9 cellular contexts compared by ENCODE assay signal in genomic region chr17:82296511-82297279, GRCh38. TPM values are rescaled to one million over a fixed set of nuclear protein-coding genes. Genes with fewer than 3 reads are reported as not detected.
A peak's percentile ranks its signal among the peaks of the same experiment; 100 is the strongest.
DNase-seq lines count a peak whose midpoint lies in the region; ATAC-seq, FAIRE-seq and TF ChIP-seq lines count a peak whose summit lies in the region.
"Had no signal": no experiment of that assay in that cellular context is flagged by ENCODE, and none has a peak within 500 bp of the region (broad histone marks: within the 10 kb centered on the region; RNA-seq: fewer than 3 reads in every experiment).

No MANE protein-coding gene starts in this region.

- H3K4me1 ChIP-seq in kidney (ENCODE audit: control insufficient read depth in 1 of 2, insufficient read depth in 1 of 2, low read depth in 1 of 2, low read length in 2 of 2) (peaks cover 19 to 26% of the 10 kb centered on the region in 2 donors), thyroid gland (peaks cover 32 to 54% of the 10 kb centered on the region in 2 donors)

- DNase-seq in activated T-cell treated with anti-CD3 and anti-CD28 coated beads, Interleukin-2, amount 50 U/mL, for 1 hour: peak; percentile 21
- no peak for DNase-seq in activated T-cell treated with anti-CD3 and anti-CD28 coated beads, Interleukin-2, amount 50 U/mL, for 48 hours
- DNase-seq in activated T-cell treated with anti-CD3 and anti-CD28 coated beads, Interleukin-2, amount 50 U/mL, for 4 hours: no peak
- no peak for DNase-seq in kidney
- DNase-seq in thyroid gland: no peak
- no peak for DNase-seq in NCI-H2029 (lab: John Stamatoyannopoulos, UW)

- no peaks in the 10 kb centered on the region for H3K9me3 ChIP-seq in kidney (ENCODE audit: control insufficient read depth in 1 of 2, low read length in 2 of 2)
- H3K9me3 ChIP-seq in thyroid gland: no peaks in the 10 kb centered on the region

- TF ChIP-seq CTCF in kidney (IDR thresholded peaks at IDR 0.05; ENCODE audit: borderline replicate concordance, extremely low read depth, insufficient read depth) (no peak), thyroid gland (IDR thresholded peaks at IDR 0.05) (no peak)

- no peak for ATAC-seq in activated T-cell treated with anti-CD3 and anti-CD28 coated beads, Interleukin-2, amount 50 U/mL, for 4 hours
- ATAC-seq in HG03469 (IDR thresholded peaks at IDR 0.05; ENCODE audit: unreplicated experiment): no peak
- no peak for ATAC-seq in GM21619 (IDR thresholded peaks at IDR 0.05; ENCODE audit: unreplicated experiment)

- H3K27ac ChIP-seq in kidney (ENCODE audit: low read depth in 2 of 2, low read length in 2 of 2) (peak overlapping the region; percentile 95 to 96), thyroid gland (peak overlapping the region; percentile 58 to 96 (median 74))

- H3K9ac ChIP-seq in kidney (ENCODE audit: low read length in 2 of 2): peak overlapping the region; percentile 29 to 73

- H3K9me3 Mint-ChIP-seq in activated T-cell treated with anti-CD3 and anti-CD28 coated beads, Interleukin-2, amount 50 U/mL, for 4 hours: no peaks in the 10 kb centered on the region

- H3K27me3 Mint-ChIP-seq in activated T-cell treated with anti-CD3 and anti-CD28 coated beads, Interleukin-2, amount 50 U/mL, for 4 hours (ENCODE audit: low read depth): no peaks in the 10 kb centered on the region

- FAIRE-seq in kidney (lab: Jason Lieb, UNC): no peak

- intact Hi-C loops in kidney (cut with DNase I) (no loop called here), thyroid gland (cut with DNase I) (no loop called here)

- no peaks in the 10 kb centered on the region for H3K36me3 ChIP-seq in kidney (ENCODE audit: control insufficient read depth in 1 of 2, insufficient read depth in 2 of 2, low read length in 2 of 2)
- H3K36me3 ChIP-seq in thyroid gland: no peaks in the 10 kb centered on the region

- H3K4me3 ChIP-seq in kidney (ENCODE audit: low read length in 2 of 2) (peak overlapping the region; percentile 47 to 63), thyroid gland (replicated peaks in 1 of 3) (no peak overlapping the region)

- H3K4me1 Mint-ChIP-seq in activated T-cell treated with anti-CD3 and anti-CD28 coated beads, Interleukin-2, amount 50 U/mL, for 4 hours (ENCODE audit: low read depth): peaks cover 70% of the 10 kb centered on the region

- H3K4me3 Mint-ChIP-seq in activated T-cell treated with anti-CD3 and anti-CD28 coated beads, Interleukin-2, amount 50 U/mL, for 4 hours: peak overlapping the region; percentile 91

- 56 to 65% methylated on average over 7 of the region's 7 CpGs for WGBS in thyroid gland, 2 donors

- H3K36me3 Mint-ChIP-seq in activated T-cell treated with anti-CD3 and anti-CD28 coated beads, Interleukin-2, amount 50 U/mL, for 4 hours (ENCODE audit: insufficient read depth): no peaks in the 10 kb centered on the region

- no peak for TF ChIP-seq POLR2A in thyroid gland (IDR thresholded peaks at IDR 0.05)

- no peaks in the 10 kb centered on the region for H3K27me3 ChIP-seq in thyroid gland

RNA-seq across cellular contexts. Expression of gene CD7, which starts 20.7 kb away (rescaled TPM):
- 100 to 1,000 TPM; 256 to 382 (median 364) TPM for total RNA-seq in activated T-cell treated with anti-CD3 and anti-CD28 coated beads, Interleukin-2, amount 50 U/mL, for 4 hours
- total RNA-seq in kidney (9.2 TPM), thyroid gland (1 to 10 TPM in 2 of 4 donors, under 1 TPM in 1, not detected in 1; 0.45 to 3.0 (median 2.5) TPM)
- polyA plus RNA-seq in kidney (ENCODE audit: insufficient read depth, low read depth, low replicate concordance): 1.0 TPM
- total RNA-seq: kidney epithelial cell had no signal

RNA-seq across cellular contexts. Expression of gene CSNK1D, which starts 23.2 kb away (rescaled TPM):
- total RNA-seq in activated T-cell treated with anti-CD3 and anti-CD28 coated beads, Interleukin-2, amount 50 U/mL, for 4 hours: 100 to 1,000 TPM; 152 to 170 (median 164) TPM
- total RNA-seq in kidney (160 TPM), thyroid gland (10 to 100 TPM; 47.3 to 91.2 (median 88.7) TPM)
- 69.7 TPM for polyA plus RNA-seq in kidney (ENCODE audit: insufficient read depth, low read depth, low replicate concordance)

RNA-seq across cellular contexts. Expression of gene SECTM1, which starts 36.9 kb away (rescaled TPM):
- total RNA-seq in activated T-cell treated with anti-CD3 and anti-CD28 coated beads, Interleukin-2, amount 50 U/mL, for 4 hours: 1 to 10 TPM; 2.6 to 3.8 (median 3.0) TPM
- 87.5 TPM for total RNA-seq in kidney
- polyA plus RNA-seq in kidney (ENCODE audit: insufficient read depth, low read depth, low replicate concordance): 15.4 TPM
- 10 to 100 TPM in 1 of 4 donors, 1 to 10 TPM in 3; 4.1 to 15.3 (median 5.1) TPM for total RNA-seq in thyroid gland
- total RNA-seq: kidney epithelial cell had no signal

Comparison
In these comparisons a context has a peak if more than half of its experiments do, and no peak if none do; other contexts are left out.
1. H3K4me3 ChIP-seq: peak in kidney (2 of 2); none in thyroid gland (0 of 3).
2. RNA of gene CD7, which starts 20.7 kb away (total RNA-seq): 256 to 382 TPM in activated T-cell treated with anti-CD3 and anti-CD28 coated beads, Interleukin-2, amount 50 U/mL, for 4 hours; 9.2 TPM in kidney (single experiment) and 0.45 to 3.0 TPM in thyroid gland; every median in the first group is over 10 times any median in the second.